In the genomic region with DNA sequence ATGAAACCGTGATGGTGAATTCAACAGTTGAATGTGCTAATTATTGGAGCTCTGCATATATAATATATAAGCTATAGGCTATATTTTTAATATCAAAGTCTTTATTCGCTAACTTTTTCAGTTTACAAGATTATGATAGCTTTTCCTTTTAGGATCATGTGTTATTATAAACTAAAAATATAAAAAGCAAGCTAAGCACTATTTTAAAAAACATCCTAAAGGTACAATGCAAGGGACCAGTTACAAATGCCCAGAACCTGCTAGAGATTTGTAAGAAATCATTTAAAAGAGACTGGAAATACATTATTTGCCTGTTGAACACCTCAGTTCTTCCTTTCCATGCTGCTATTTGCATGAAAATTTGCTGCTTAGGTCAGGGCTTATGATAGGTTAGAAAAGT, we compare ENCODE assay signal across 2 cellular contexts.
TF ChIP-seq lines count a peak whose summit lies in the region.

No MANE protein-coding gene starts in this region.

TF ChIP-seq in SK-N-SH, 30 proteins besides CTCF, POLR2A, EP300 and RAD21 (continued from another document):
- TF ChIP-seq, protein P1, sequence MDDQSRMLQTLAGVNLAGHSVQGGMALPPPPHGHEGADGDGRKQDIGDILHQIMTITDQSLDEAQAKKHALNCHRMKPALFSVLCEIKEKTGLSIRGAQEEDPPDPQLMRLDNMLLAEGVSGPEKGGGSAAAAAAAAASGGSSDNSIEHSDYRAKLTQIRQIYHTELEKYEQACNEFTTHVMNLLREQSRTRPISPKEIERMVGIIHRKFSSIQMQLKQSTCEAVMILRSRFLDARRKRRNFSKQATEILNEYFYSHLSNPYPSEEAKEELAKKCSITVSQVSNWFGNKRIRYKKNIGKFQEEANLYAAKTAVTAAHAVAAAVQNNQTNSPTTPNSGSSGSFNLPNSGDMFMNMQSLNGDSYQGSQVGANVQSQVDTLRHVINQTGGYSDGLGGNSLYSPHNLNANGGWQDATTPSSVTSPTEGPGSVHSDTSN (IDR thresholded peaks at IDR 0.05): no peak
- no peak for TF ChIP-seq RXRA (IDR thresholded peaks at IDR 0.05; ENCODE audit: borderline replicate concordance, low read depth)
- TF ChIP-seq JUND (IDR thresholded peaks at IDR 0.05): no peak
- TF ChIP-seq NRF1 (IDR thresholded peaks at IDR 0.05; ENCODE audit: low read depth, low read length): no peak
- no peak for TF ChIP-seq SMC3 (IDR thresholded peaks at IDR 0.05; ENCODE audit: low read depth, low read length)
- TF ChIP-seq, protein P2, sequence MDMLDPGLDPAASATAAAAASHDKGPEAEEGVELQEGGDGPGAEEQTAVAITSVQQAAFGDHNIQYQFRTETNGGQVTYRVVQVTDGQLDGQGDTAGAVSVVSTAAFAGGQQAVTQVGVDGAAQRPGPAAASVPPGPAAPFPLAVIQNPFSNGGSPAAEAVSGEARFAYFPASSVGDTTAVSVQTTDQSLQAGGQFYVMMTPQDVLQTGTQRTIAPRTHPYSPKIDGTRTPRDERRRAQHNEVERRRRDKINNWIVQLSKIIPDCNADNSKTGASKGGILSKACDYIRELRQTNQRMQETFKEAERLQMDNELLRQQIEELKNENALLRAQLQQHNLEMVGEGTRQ (IDR thresholded peaks at IDR 0.05; ENCODE audit: borderline replicate concordance, low read depth, low read length): no peak
- TF ChIP-seq, protein P3, sequence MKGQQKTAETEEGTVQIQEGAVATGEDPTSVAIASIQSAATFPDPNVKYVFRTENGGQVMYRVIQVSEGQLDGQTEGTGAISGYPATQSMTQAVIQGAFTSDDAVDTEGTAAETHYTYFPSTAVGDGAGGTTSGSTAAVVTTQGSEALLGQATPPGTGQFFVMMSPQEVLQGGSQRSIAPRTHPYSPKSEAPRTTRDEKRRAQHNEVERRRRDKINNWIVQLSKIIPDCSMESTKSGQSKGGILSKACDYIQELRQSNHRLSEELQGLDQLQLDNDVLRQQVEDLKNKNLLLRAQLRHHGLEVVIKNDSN (IDR thresholded peaks at IDR 0.05; ENCODE audit: borderline replicate concordance, low read depth): no peak
- TF ChIP-seq, protein P4, sequence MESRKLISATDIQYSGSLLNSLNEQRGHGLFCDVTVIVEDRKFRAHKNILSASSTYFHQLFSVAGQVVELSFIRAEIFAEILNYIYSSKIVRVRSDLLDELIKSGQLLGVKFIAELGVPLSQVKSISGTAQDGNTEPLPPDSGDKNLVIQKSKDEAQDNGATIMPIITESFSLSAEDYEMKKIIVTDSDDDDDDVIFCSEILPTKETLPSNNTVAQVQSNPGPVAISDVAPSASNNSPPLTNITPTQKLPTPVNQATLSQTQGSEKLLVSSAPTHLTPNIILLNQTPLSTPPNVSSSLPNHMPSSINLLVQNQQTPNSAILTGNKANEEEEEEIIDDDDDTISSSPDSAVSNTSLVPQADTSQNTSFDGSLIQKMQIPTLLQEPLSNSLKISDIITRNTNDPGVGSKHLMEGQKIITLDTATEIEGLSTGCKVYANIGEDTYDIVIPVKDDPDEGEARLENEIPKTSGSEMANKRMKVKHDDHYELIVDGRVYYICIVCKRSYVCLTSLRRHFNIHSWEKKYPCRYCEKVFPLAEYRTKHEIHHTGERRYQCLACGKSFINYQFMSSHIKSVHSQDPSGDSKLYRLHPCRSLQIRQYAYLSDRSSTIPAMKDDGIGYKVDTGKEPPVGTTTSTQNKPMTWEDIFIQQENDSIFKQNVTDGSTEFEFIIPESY (IDR thresholded peaks at IDR 0.05; ENCODE audit: borderline replicate concordance, low read depth): no peak
- TF ChIP-seq TCF12 (IDR thresholded peaks at IDR 0.05): no peak
- no peak for TF ChIP-seq GATA2 (CRISPR knock-in tag; IDR thresholded peaks at IDR 0.05)

TF ChIP-seq in SK-N-SH treated with all-trans-retinoic acid at 6 μM for 48 hours, 23 proteins besides CTCF, POLR2A, EP300 and RAD21:
- TF ChIP-seq, protein P5, sequence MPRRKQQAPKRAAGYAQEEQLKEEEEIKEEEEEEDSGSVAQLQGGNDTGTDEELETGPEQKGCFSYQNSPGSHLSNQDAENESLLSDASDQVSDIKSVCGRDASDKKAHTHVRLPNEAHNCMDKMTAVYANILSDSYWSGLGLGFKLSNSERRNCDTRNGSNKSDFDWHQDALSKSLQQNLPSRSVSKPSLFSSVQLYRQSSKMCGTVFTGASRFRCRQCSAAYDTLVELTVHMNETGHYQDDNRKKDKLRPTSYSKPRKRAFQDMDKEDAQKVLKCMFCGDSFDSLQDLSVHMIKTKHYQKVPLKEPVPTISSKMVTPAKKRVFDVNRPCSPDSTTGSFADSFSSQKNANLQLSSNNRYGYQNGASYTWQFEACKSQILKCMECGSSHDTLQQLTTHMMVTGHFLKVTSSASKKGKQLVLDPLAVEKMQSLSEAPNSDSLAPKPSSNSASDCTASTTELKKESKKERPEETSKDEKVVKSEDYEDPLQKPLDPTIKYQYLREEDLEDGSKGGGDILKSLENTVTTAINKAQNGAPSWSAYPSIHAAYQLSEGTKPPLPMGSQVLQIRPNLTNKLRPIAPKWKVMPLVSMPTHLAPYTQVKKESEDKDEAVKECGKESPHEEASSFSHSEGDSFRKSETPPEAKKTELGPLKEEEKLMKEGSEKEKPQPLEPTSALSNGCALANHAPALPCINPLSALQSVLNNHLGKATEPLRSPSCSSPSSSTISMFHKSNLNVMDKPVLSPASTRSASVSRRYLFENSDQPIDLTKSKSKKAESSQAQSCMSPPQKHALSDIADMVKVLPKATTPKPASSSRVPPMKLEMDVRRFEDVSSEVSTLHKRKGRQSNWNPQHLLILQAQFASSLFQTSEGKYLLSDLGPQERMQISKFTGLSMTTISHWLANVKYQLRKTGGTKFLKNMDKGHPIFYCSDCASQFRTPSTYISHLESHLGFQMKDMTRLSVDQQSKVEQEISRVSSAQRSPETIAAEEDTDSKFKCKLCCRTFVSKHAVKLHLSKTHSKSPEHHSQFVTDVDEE (CRISPR knock-in tag; IDR thresholded peaks at IDR 0.05): no peak
- TF ChIP-seq BACH2 (CRISPR knock-in tag; IDR thresholded peaks at IDR 0.05; ENCODE audit: borderline replicate concordance) (no peak), ZNF70 (CRISPR knock-in tag; IDR thresholded peaks at IDR 0.05) (no peak), TOX (CRISPR knock-in tag; IDR thresholded peaks at IDR 0.05; ENCODE audit: borderline replicate concordance) (no peak), ZNF8 (CRISPR knock-in tag; IDR thresholded peaks at IDR 0.05) (no peak), PPARA (CRISPR knock-in tag; IDR thresholded peaks at IDR 0.05; ENCODE audit: borderline replicate concordance) (no peak), GLIS3 (CRISPR knock-in tag; IDR thresholded peaks at IDR 0.05) (no peak), RARB (CRISPR knock-in tag; IDR thresholded peaks at IDR 0.05) (no peak)
- TF ChIP-seq, protein P6, sequence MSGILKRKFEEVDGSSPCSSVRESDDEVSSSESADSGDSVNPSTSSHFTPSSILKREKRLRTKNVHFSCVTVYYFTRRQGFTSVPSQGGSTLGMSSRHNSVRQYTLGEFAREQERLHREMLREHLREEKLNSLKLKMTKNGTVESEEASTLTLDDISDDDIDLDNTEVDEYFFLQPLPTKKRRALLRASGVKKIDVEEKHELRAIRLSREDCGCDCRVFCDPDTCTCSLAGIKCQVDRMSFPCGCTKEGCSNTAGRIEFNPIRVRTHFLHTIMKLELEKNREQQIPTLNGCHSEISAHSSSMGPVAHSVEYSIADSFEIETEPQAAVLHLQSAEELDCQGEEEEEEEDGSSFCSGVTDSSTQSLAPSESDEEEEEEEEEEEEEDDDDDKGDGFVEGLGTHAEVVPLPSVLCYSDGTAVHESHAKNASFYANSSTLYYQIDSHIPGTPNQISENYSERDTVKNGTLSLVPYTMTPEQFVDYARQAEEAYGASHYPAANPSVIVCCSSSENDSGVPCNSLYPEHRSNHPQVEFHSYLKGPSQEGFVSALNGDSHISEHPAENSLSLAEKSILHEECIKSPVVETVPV (CRISPR knock-in tag; IDR thresholded peaks at IDR 0.05): no peak
